Comparison of ENCODE assay signal across 1 cellular context in the genomic region with DNA sequence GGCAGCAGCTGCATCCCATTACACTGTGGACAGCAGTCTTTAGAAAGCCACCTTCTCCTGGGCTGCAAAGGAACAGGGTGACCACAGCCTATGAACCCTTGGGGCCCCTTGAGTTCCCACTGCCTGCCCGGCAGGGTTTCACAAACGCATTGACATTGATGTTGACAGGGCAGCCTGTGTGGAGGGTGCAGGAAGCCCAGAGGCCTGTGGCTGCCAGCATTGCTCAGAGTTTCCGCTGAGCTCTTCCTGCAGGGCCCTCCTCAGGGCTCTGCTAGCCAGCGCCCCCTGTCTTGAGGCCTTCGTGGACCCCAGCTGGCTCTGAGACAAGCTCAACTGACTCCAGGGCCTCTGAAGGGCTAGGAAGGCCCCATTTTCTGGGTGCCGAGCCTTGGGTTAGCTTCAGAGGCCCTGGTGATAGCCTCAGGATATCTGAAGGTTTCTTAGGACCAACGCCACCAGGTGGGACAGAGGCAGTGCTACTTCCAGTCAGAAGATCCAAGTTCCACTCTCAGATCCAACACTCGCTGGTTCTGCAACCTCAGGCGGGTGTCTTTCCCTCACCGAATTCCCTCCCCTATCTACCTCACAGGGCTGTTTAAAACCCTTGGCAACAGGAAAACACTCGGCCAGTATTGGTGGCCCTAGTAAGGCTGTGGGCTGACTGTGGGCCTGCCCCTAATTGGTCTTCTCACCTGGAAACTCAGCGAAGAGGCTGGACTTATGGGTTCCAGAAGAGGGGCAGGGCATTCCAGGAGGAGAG.
TF ChIP-seq lines count a peak whose summit lies in the region.

No MANE protein-coding gene starts in this region.

TF ChIP-seq in endothelial cell of umbilical vein, 7 proteins besides CTCF, POLR2A, EP300 and RAD21:
- peak; percentile 46 for TF ChIP-seq JUN (IDR thresholded peaks at IDR 0.05; ENCODE audit: borderline replicate concordance, insufficient read depth, insufficient read length, low read depth)
- no peak for TF ChIP-seq GATA2 (IDR thresholded peaks at IDR 0.05; ENCODE audit: insufficient read depth, insufficient read length, low read depth, low read length)
- no peak for TF ChIP-seq MYC (IDR thresholded peaks at IDR 0.05; ENCODE audit: low read depth, low read length)
- TF ChIP-seq, protein P1, sequence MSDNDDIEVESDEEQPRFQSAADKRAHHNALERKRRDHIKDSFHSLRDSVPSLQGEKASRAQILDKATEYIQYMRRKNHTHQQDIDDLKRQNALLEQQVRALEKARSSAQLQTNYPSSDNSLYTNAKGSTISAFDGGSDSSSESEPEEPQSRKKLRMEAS (IDR thresholded peaks at IDR 0.05; ENCODE audit: insufficient read depth, insufficient read length): peak; percentile 13
- TF ChIP-seq POLR2AphosphoS5 (IDR thresholded peaks at IDR 0.05; ENCODE audit: insufficient read depth, low read depth, low read length): peak; percentile 38
- peak; percentile 48 for TF ChIP-seq FOS (IDR thresholded peaks at IDR 0.05; ENCODE audit: borderline replicate concordance, insufficient read depth, low read length)
- TF ChIP-seq EZH2 (IDR thresholded peaks at IDR 0.05; ENCODE audit: borderline replicate concordance, low read depth, low read length, severe bottlenecking): no peak
